1 cellular context compared by ENCODE assay signal in genomic region chr20:22536956-22537756, GRCh38.
TF ChIP-seq lines count a peak whose summit lies in the region.

No MANE protein-coding gene starts in this region.

TF ChIP-seq in HepG2, 621 proteins besides CTCF, POLR2A, EP300 and RAD21 (continued from another document and continues in another):
- TF ChIP-seq MYNN (CRISPR knock-in tag; IDR thresholded peaks at IDR 0.05; ENCODE audit: low read depth) (no peak), TCF7L2 (IDR thresholded peaks at IDR 0.05; ENCODE audit: low read depth, low read length) (no peak), FOXO1 (CRISPR knock-in tag; IDR thresholded peaks at IDR 0.05) (no peak), HDAC1 (CRISPR knock-in tag; IDR thresholded peaks at IDR 0.05) (no peak), PPARG (CRISPR knock-in tag; conservative IDR thresholded peaks at IDR 0.05) (no peak), PHF5A (CRISPR knock-in tag; IDR thresholded peaks at IDR 0.05; ENCODE audit: low read depth, unreplicated experiment) (no peak), DMAP1 (CRISPR knock-in tag; IDR thresholded peaks at IDR 0.05) (no peak), RFXANK (CRISPR knock-in tag; IDR thresholded peaks at IDR 0.05) (no peak), JUN (CRISPR knock-in tag; IDR thresholded peaks at IDR 0.05) (no peak), YEATS2 (CRISPR knock-in tag; IDR thresholded peaks at IDR 0.05; ENCODE audit: borderline replicate concordance) (no peak), ZNF326 (CRISPR knock-in tag; IDR thresholded peaks at IDR 0.05; ENCODE audit: borderline replicate concordance) (no peak), ARHGAP35 (CRISPR knock-in tag; IDR thresholded peaks at IDR 0.05; ENCODE audit: borderline replicate concordance) (no peak), ZNF562 (CRISPR knock-in tag; IDR thresholded peaks at IDR 0.05; ENCODE audit: borderline replicate concordance) (no peak), ZZZ3 (CRISPR knock-in tag; IDR thresholded peaks at IDR 0.05; ENCODE audit: borderline replicate concordance) (no peak), YEATS4 (CRISPR knock-in tag; IDR thresholded peaks at IDR 0.05; ENCODE audit: borderline replicate concordance) (no peak), NFYC (CRISPR knock-in tag; IDR thresholded peaks at IDR 0.05) (no peak), ZNF33B (CRISPR knock-in tag; IDR thresholded peaks at IDR 0.05) (no peak), ZNF230 (CRISPR knock-in tag; IDR thresholded peaks at IDR 0.05) (no peak), ZSCAN29 (CRISPR knock-in tag; conservative IDR thresholded peaks at IDR 0.05) (no peak), MTA3 (CRISPR knock-in tag; IDR thresholded peaks at IDR 0.05) (no peak), HNRNPUL1 (IDR thresholded peaks at IDR 0.05; ENCODE audit: low read depth, low read length) (no peak), RBM39 (IDR thresholded peaks at IDR 0.05; ENCODE audit: low read depth, low read length, poor library complexity, severe bottlenecking) (no peak), ZNF691 (CRISPR knock-in tag; IDR thresholded peaks at IDR 0.05; ENCODE audit: borderline replicate concordance, low read depth) (0 out of 2 replicates have a peak, but pooled peaks have one; percentile 40), HHEX (CRISPR knock-in tag; IDR thresholded peaks at IDR 0.05) (no peak), RORA (CRISPR knock-in tag; IDR thresholded peaks at IDR 0.05) (no peak), GATA4 (IDR thresholded peaks at IDR 0.05; ENCODE audit: borderline replicate concordance, low read depth) (no peak), ZNF629 (CRISPR knock-in tag; conservative IDR thresholded peaks at IDR 0.05) (no peak), ZNF557 (CRISPR knock-in tag; IDR thresholded peaks at IDR 0.05) (no peak), ZNF609 (CRISPR knock-in tag; IDR thresholded peaks at IDR 0.05; ENCODE audit: borderline replicate concordance) (no peak), ZNF263 (CRISPR knock-in tag; IDR thresholded peaks at IDR 0.05) (0 out of 2 replicates have a peak, but pooled peaks have one; percentile 5), POLR2AphosphoS2 (IDR thresholded peaks at IDR 0.05; ENCODE audit: low read depth, low read length) (no peak), ZNF136 (CRISPR knock-in tag; IDR thresholded peaks at IDR 0.05; ENCODE audit: low read depth) (no peak), HDAC2 (CRISPR knock-in tag; IDR thresholded peaks at IDR 0.05) (no peak), RERE (CRISPR knock-in tag; IDR thresholded peaks at IDR 0.05; ENCODE audit: low read depth) (0 out of 2 replicates have a peak, but pooled peaks have one; percentile 18), U2AF2 (IDR thresholded peaks at IDR 0.05; ENCODE audit: low read depth, low read length) (no peak), ETV5 (CRISPR knock-in tag; IDR thresholded peaks at IDR 0.05; ENCODE audit: borderline replicate concordance) (no peak), ZNF550 (CRISPR knock-in tag; IDR thresholded peaks at IDR 0.05; ENCODE audit: borderline replicate concordance) (no peak), GLMP (CRISPR knock-in tag; IDR thresholded peaks at IDR 0.05; ENCODE audit: borderline replicate concordance) (no peak), SMAD1 (CRISPR knock-in tag; IDR thresholded peaks at IDR 0.05; ENCODE audit: borderline replicate concordance, low read depth) (no peak), ZNF350 (CRISPR knock-in tag; IDR thresholded peaks at IDR 0.05; ENCODE audit: borderline replicate concordance, low read depth) (no peak), TCF7 (IDR thresholded peaks at IDR 0.05; ENCODE audit: low read depth) (0 out of 2 replicates have a peak, but pooled peaks have one; percentile 15), IRF2 (CRISPR knock-in tag; IDR thresholded peaks at IDR 0.05) (no peak), ZBTB14 (CRISPR knock-in tag; IDR thresholded peaks at IDR 0.05) (no peak), PLRG1 (conservative IDR thresholded peaks at IDR 0.05) (no peak), ZNF276 (CRISPR knock-in tag; IDR thresholded peaks at IDR 0.05; ENCODE audit: low read depth) (no peak), ZNF382 (CRISPR knock-in tag; IDR thresholded peaks at IDR 0.05; ENCODE audit: borderline replicate concordance) (no peak), GATAD2A (CRISPR knock-in tag; IDR thresholded peaks at IDR 0.05) (no peak; the same call in 1 of the 2 replicates), ZFYVE20 (CRISPR knock-in tag; IDR thresholded peaks at IDR 0.05; ENCODE audit: borderline replicate concordance, low read depth) (no peak), ZNF20 (CRISPR knock-in tag; IDR thresholded peaks at IDR 0.05) (no peak), ZNF558 (CRISPR knock-in tag; IDR thresholded peaks at IDR 0.05; ENCODE audit: borderline replicate concordance) (no peak), KLF15 (CRISPR knock-in tag; IDR thresholded peaks at IDR 0.05; ENCODE audit: borderline replicate concordance) (no peak), ZNF749 (CRISPR knock-in tag; IDR thresholded peaks at IDR 0.05; ENCODE audit: borderline replicate concordance) (no peak), ZNF12 (CRISPR knock-in tag; IDR thresholded peaks at IDR 0.05) (no peak), ZNF460 (CRISPR knock-in tag; IDR thresholded peaks at IDR 0.05; ENCODE audit: borderline replicate concordance) (no peak), CAMTA2 (CRISPR knock-in tag; IDR thresholded peaks at IDR 0.05; ENCODE audit: borderline replicate concordance) (no peak), ZNF777 (CRISPR knock-in tag; IDR thresholded peaks at IDR 0.05) (no peak)
